Comparison of ENCODE assay signal across 29 cellular contexts in genomic region chr15:71501344-71502128, GRCh38.
DNase-seq lines count a peak whose midpoint lies in the region; ATAC-seq, FAIRE-seq and TF ChIP-seq lines count a peak whose summit lies in the region.
"Had no signal": no experiment of that assay in that cellular context is flagged by ENCODE, and none has a peak within 500 bp of the region (broad histone marks: within the 10 kb centered on the region; RNA-seq: fewer than 3 reads in every experiment).

No MANE protein-coding gene starts in this region.

- H3K79me2 ChIP-seq in neural progenitor cell (ENCODE audit: low read depth) (no peaks in the 10 kb centered on the region), Karpas-422 (ENCODE audit: low read length) (no peaks in the 10 kb centered on the region)

- H3K27me3 ChIP-seq in RWPE2 (ENCODE audit: insufficient read depth, poor library complexity, severe bottlenecking) = no peaks in the 10 kb centered on the region
- H3K27me3 ChIP-seq in left ventricle myocardium inferior (ENCODE audit: low read depth) = no peaks in the 10 kb centered on the region
- H3K27me3 ChIP-seq in pancreas = no peaks in the 10 kb centered on the region
- no peaks in the 10 kb centered on the region for H3K27me3 ChIP-seq in neural progenitor cell
- H3K27me3 ChIP-seq in Karpas-422 (ENCODE audit: low read length) = no peaks in the 10 kb centered on the region
- H3K27me3 ChIP-seq in effector memory CD4-positive, alpha-beta T cell (replicated peaks; ENCODE audit: control insufficient read depth, insufficient read depth, low read length, poor library complexity, severe bottlenecking) = no peaks in the 10 kb centered on the region
- H3K27me3 ChIP-seq: ovary, SJSA1, tibial artery had no signal

- no peaks in the 10 kb centered on the region for H3K36me3 Mint-ChIP-seq in neural progenitor cell
- H3K36me3 Mint-ChIP-seq: CD8-positive, alpha-beta memory T cell; T-cell had no signal

- H4K20me1 ChIP-seq in neural progenitor cell (ENCODE audit: low read depth) (no peaks in the 10 kb centered on the region), Karpas-422 (ENCODE audit: insufficient read depth, low read depth, low read length) (no peaks in the 10 kb centered on the region)

- H3K27me3 Mint-ChIP-seq in neural progenitor cell (ENCODE audit: insufficient read depth, low read depth) = no peaks in the 10 kb centered on the region
- H3K27me3 Mint-ChIP-seq: brain had no signal

- H3K4me3 ChIP-seq in RWPE2 (ENCODE audit: severe bottlenecking) (no peak overlapping the region), epithelial cell of esophagus (ENCODE audit: low read length) (no peak overlapping the region), left ventricle myocardium inferior (no peak overlapping the region), pancreas (no peak overlapping the region), neural progenitor cell (no peak overlapping the region), Karpas-422 (ENCODE audit: low read length) (no peak overlapping the region)
- no peak overlapping the region for H3K4me3 ChIP-seq in effector memory CD4-positive, alpha-beta T cell (ENCODE audit: insufficient read depth, low read depth, low read length, poor library complexity, severe bottlenecking)
- H3K4me3 ChIP-seq: ovary, SJSA1, tibial artery had no signal

- no peaks in the 10 kb centered on the region for H3F3A ChIP-seq in neural progenitor cell (ENCODE audit: low read depth)

- H3K27ac Mint-ChIP-seq in neural progenitor cell = no peak overlapping the region
- H3K27ac Mint-ChIP-seq: activated B cell treated with CpG ODN at 0.5 μM for 24 hours; B cell; brain; CD8-positive, alpha-beta memory T cell; stimulated activated naive CD8-positive, alpha-beta T cell treated with anti-CD3 and anti-CD28 coated beads, Interleukin-15, amount 100 ng/mL, for 72 hours; T-cell had no signal

- WGBS in pancreas, 2 donors = 23 to 26% methylated on average over 1 of the region's 1 CpG

- TF ChIP-seq CTCF in RWPE2 (IDR thresholded peaks at IDR 0.05; ENCODE audit: poor library complexity, severe bottlenecking) (no peak), epithelial cell of esophagus (IDR thresholded peaks at IDR 0.05; ENCODE audit: insufficient read depth, low read depth, low read length, missing control alignments) (no peak), left ventricle myocardium inferior (IDR thresholded peaks at IDR 0.05; ENCODE audit: borderline replicate concordance) (no peak), pancreas (IDR thresholded peaks at IDR 0.05) (no peak), neural progenitor cell (IDR thresholded peaks at IDR 0.05) (no peak)

- H3K9me3 ChIP-seq in RWPE2 (ENCODE audit: severe bottlenecking) (peaks cover 7% of the 10 kb centered on the region), left ventricle myocardium inferior (replicated peaks) (peaks cover 12% of the 10 kb centered on the region), pancreas (no peaks in the 10 kb centered on the region), neural progenitor cell (ENCODE audit: low read depth) (peaks cover 4% of the 10 kb centered on the region), Karpas-422 (ENCODE audit: low read length) (no peaks in the 10 kb centered on the region)
- H3K9me3 ChIP-seq in effector memory CD4-positive, alpha-beta T cell (ENCODE audit: control insufficient read depth, low read length) = no peaks in the 10 kb centered on the region
- H3K9me3 ChIP-seq: ovary, SJSA1, tibial artery had no signal

- no peaks in the 10 kb centered on the region for H3K9me2 ChIP-seq in Karpas-422 (replicated peaks; ENCODE audit: insufficient read depth, low read length)

- no peak overlapping the region for H3K4me3 Mint-ChIP-seq in neural progenitor cell
- H3K4me3 Mint-ChIP-seq: activated B cell treated with CpG ODN at 0.5 μM for 24 hours; B cell; brain; CD8-positive, alpha-beta memory T cell; stimulated activated naive CD8-positive, alpha-beta T cell treated with anti-CD3 and anti-CD28 coated beads, Interleukin-15, amount 100 ng/mL, for 72 hours; T-cell had no signal

- FAIRE-seq in pancreas (lab: Jason Lieb, UNC) = no peak
- FAIRE-seq: endothelial cell of umbilical vein had no signal

- 0 out of 2 replicates have a peak, but pooled peaks cover 3% of the 10 kb centered on the region for H3K36me3 ChIP-seq in RWPE2 (ENCODE audit: low read depth)
- H3K36me3 ChIP-seq in left ventricle myocardium inferior = no peaks in the 10 kb centered on the region
- no peaks in the 10 kb centered on the region for H3K36me3 ChIP-seq in pancreas
- no peaks in the 10 kb centered on the region for H3K36me3 ChIP-seq in neural progenitor cell
- H3K36me3 ChIP-seq in Karpas-422 (ENCODE audit: insufficient read depth, low read length) = no peaks in the 10 kb centered on the region
- H3K36me3 ChIP-seq in effector memory CD4-positive, alpha-beta T cell (ENCODE audit: control insufficient read depth, insufficient read depth, low read length) = no peaks in the 10 kb centered on the region
- H3K36me3 ChIP-seq: ovary, SJSA1, tibial artery had no signal

- H3K9me3 Mint-ChIP-seq in neural progenitor cell = peaks cover 13% of the 10 kb centered on the region

- no peaks in the 10 kb centered on the region for H3K4me1 Mint-ChIP-seq in neural progenitor cell
- H3K4me1 Mint-ChIP-seq: activated B cell treated with CpG ODN at 0.5 μM for 24 hours; B cell; CD8-positive, alpha-beta memory T cell; stimulated activated naive CD8-positive, alpha-beta T cell treated with anti-CD3 and anti-CD28 coated beads, Interleukin-15, amount 100 ng/mL, for 72 hours; T-cell had no signal

- intact Hi-C loops in left ventricle myocardium inferior (cut with micrococcal nuclease) = no loop called here
- intact Hi-C loops in pancreas (cut with DNase I) = no loop called here

- DNase-seq in RWPE2 (ENCODE audit: low spot score) (no peak), epithelial cell of esophagus (ENCODE audit: low read depth) (peak; percentile 31), left ventricle myocardium inferior (no peak), pancreas (no peak), neural progenitor cell (ENCODE audit: low spot score) (no peak), Karpas-422 (no peak), iPS-NIHi11 (ENCODE audit: low spot score) (no peak)
- no peak for DNase-seq in effector memory CD4-positive, alpha-beta T cell
- DNase-seq: activated B cell treated with CpG ODN at 0.5 μM for 24 hours; activated CD4-positive, alpha-beta T cell treated with anti-CD3 and anti-CD28 coated beads, Interleukin-2, amount 50 U/mL, for 1 hour; activated gamma-delta T cell treated with Interleukin-2 at 50 U/mL for 16 hours; activated T-cell treated with anti-CD3 and anti-CD28 coated beads, Interleukin-2, amount 50 U/mL, for 48 hours; CD8-positive, alpha-beta memory T cell; DMS 273 treated with DMSO at 0.1 percent for 48 hours; mesenchymal stem cell; NCI-H1092; NCI-H1694 treated with DMSO at 0.1 percent for 48 hours; NCI-H446 treated with DMSO at 0.1 percent for 48 hours; NCI-H774; ovary; stimulated activated CD4-positive, alpha-beta T cell treated with anti-CD3 and anti-CD28 coated beads, Interleukin-2, amount 100 ng/mL, for 48 hours; stimulated activated naive CD8-positive, alpha-beta T cell treated with anti-CD3 and anti-CD28 coated beads, Interleukin-15, amount 100 ng/mL, for 72 hours; T-cell; tibial artery had no signal

- H2AFZ ChIP-seq in neural progenitor cell (replicated peaks) = no peak overlapping the region
- H2AFZ ChIP-seq in Karpas-422 (ENCODE audit: low read length) = no peak overlapping the region

- H3K4me2 ChIP-seq in neural progenitor cell (no peak overlapping the region), Karpas-422 (ENCODE audit: low read depth, low read length, poor library complexity, severe bottlenecking) (no peak overlapping the region)

- H3K4me1 ChIP-seq in RWPE2 (ENCODE audit: insufficient read depth, poor library complexity, severe bottlenecking) (peaks cover 17% of the 10 kb centered on the region), left ventricle myocardium inferior (peaks cover 30% of the 10 kb centered on the region), pancreas (peaks cover 0 to 3% (median 0%) of the 10 kb centered on the region in 3 donors), neural progenitor cell (no peaks in the 10 kb centered on the region), Karpas-422 (ENCODE audit: low read length) (peaks cover 10% of the 10 kb centered on the region)
- H3K4me1 ChIP-seq in effector memory CD4-positive, alpha-beta T cell (ENCODE audit: control insufficient read depth, insufficient read depth, low read length, poor library complexity, severe bottlenecking) = no peaks in the 10 kb centered on the region

- H3K27ac ChIP-seq in RWPE2 (ENCODE audit: poor library complexity, severe bottlenecking) (peak overlapping the region; percentile 23), left ventricle myocardium inferior (replicated peaks) (peak overlapping the region; percentile 74), pancreas (peak overlapping the region in 1 of 4 donors; percentile 24), neural progenitor cell (no peak overlapping the region), Karpas-422 (ENCODE audit: low read length) (no peak overlapping the region)
- no peak overlapping the region for H3K27ac ChIP-seq in effector memory CD4-positive, alpha-beta T cell (ENCODE audit: insufficient read depth, low read length, poor library complexity, severe bottlenecking)
- H3K27ac ChIP-seq: ovary, SJSA1, tibial artery had no signal

- ATAC-seq in RWPE2 (ENCODE audit: low read depth) = no peak
- peak in 3 of 4 donors; percentile 43 to 87 (median 75) for ATAC-seq in pancreas
- ATAC-seq: sciatic nerve; stimulated activated naive CD8-positive, alpha-beta T cell treated with anti-CD3 and anti-CD28 coated beads, Interleukin-15, amount 100 ng/mL, for 72 hours; T-cell had no signal

- H3K9ac ChIP-seq in neural progenitor cell (no peak overlapping the region), Karpas-422 (ENCODE audit: low read length) (no peak overlapping the region)

Comparison
In these comparisons a context has a peak if more than half of its experiments do, and no peak if none do; other contexts are left out.
1. H3K27ac ChIP-seq: peak in RWPE2 (single experiment) and left ventricle myocardium inferior (single experiment); none in neural progenitor cell (single experiment), Karpas-422 (single experiment) and effector memory CD4-positive, alpha-beta T cell (single experiment).